26 cellular contexts compared by ENCODE assay signal in the genomic region with DNA sequence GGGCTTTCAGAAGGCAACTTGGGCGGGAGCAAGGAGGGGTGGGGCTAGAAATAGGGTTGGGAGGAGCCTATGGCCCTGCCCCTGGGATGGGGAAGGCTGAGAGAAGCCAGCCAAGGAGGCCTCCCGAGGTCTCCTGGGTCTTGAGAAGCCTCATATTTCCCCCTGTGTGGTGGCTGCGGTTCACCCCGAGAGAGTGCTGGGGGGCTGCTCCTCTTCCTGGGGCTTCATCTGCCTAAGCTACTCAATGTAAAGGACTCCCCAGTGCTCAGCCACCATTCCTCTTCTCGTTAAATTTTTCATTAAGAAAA.
DNase-seq lines count a peak whose midpoint lies in the region; ATAC-seq, FAIRE-seq and TF ChIP-seq lines count a peak whose summit lies in the region.
"Had no signal": no experiment of that assay in that cellular context is flagged by ENCODE, and none has a peak within 500 bp of the region (broad histone marks: within the 10 kb centered on the region; RNA-seq: fewer than 3 reads in every experiment).

No MANE protein-coding gene starts in this region.

- H2AK5ac ChIP-seq in mesendoderm (ENCODE audit: low read length), result no peak overlapping the region

- no peak overlapping the region for H3K18ac ChIP-seq in mesendoderm (ENCODE audit: low read length)

- no peak overlapping the region for H2AFZ ChIP-seq in GM12878 (ENCODE audit: control insufficient read depth, low read depth, low read length)
- H2AFZ ChIP-seq: hepatocyte had no signal

- H3K4me2 ChIP-seq in DOHH2 (ENCODE audit: low read length) (peak overlapping the region; percentile 50), GM12878 (ENCODE audit: control insufficient read depth, insufficient read depth) (no peak overlapping the region), mesendoderm (ENCODE audit: low read length) (no peak overlapping the region)
- H3K4me2 ChIP-seq: hepatocyte had no signal

- H2BK15ac ChIP-seq in mesendoderm (replicated peaks; ENCODE audit: low read depth), result no peak overlapping the region

- 0 out of 2 replicates have a peak, but pooled peaks cover 2% of the 10 kb centered on the region for H3K9me3 ChIP-seq in DOHH2 (ENCODE audit: control insufficient read depth, insufficient read depth, low read length)
- no peaks in the 10 kb centered on the region for H3K9me3 ChIP-seq in HEK293 (ENCODE audit: control insufficient read depth, insufficient read depth, low read depth, low read length)
- H3K9me3 ChIP-seq in GM12878 (replicated peaks; ENCODE audit: control insufficient read depth, insufficient read depth, low read length), result no peaks in the 10 kb centered on the region
- no peaks in the 10 kb centered on the region for H3K9me3 ChIP-seq in thyroid gland
- H3K9me3 ChIP-seq: ascending aorta, gastroesophageal sphincter, prostate gland, suprapubic skin had no signal

- TF ChIP-seq CTCF in DOHH2 (IDR thresholded peaks at IDR 0.05; ENCODE audit: low read depth, low read length, poor library complexity, severe bottlenecking) (no peak), HEK293 (tag by site-specific recombination; IDR thresholded peaks at IDR 0.05) (no peak), GM12878 (IDR thresholded peaks at IDR 0.05 in 2 of 3, conservative IDR thresholded peaks at IDR 0.05 in 1 of 3; ENCODE audit: control insufficient read depth in 2 of 3, extremely low read depth in 1 of 3, insufficient read depth in 1 of 3, low read depth in 3 of 3, low read length in 3 of 3) (no peak), thyroid gland (IDR thresholded peaks at IDR 0.05) (no peak)

- H3K9ac ChIP-seq in GM12878 (ENCODE audit: control insufficient read depth, insufficient read depth, low read length), result no peak overlapping the region
- H3K9ac ChIP-seq in mesendoderm (ENCODE audit: low read length), result no peak overlapping the region

- WGBS in GM12878 (ENCODE audit: insufficient coverage, insufficient replicate concordance, low lambda C conversion rate, missing lambda C conversion rate), result 17% methylated on average over 5 of the region's 5 CpGs
- WGBS in mesendoderm (ENCODE audit: extremely low coverage, insufficient coverage, low lambda C conversion rate), result no CpG with 5 or more reads among the region's 5 CpGs
- 69 to 72% methylated on average over 5 of the region's 5 CpGs for WGBS in thyroid gland, 2 donors

- H3K36me3 ChIP-seq in DOHH2 (ENCODE audit: control insufficient read depth, low read length), result no peaks in the 10 kb centered on the region
- no peaks in the 10 kb centered on the region for H3K36me3 ChIP-seq in HEK293 (ENCODE audit: control insufficient read depth in 2 of 2, insufficient read depth in 1 of 2, low read length in 2 of 2)
- no peaks in the 10 kb centered on the region for H3K36me3 ChIP-seq in GM12878 (ENCODE audit: control insufficient read depth in 2 of 2, insufficient read depth in 2 of 2, low read length in 1 of 2)
- H3K36me3 ChIP-seq in mesendoderm (ENCODE audit: control insufficient read depth, insufficient read depth, low read length), result no peaks in the 10 kb centered on the region
- H3K36me3 ChIP-seq in thyroid gland, result no peaks in the 10 kb centered on the region
- H3K36me3 ChIP-seq: ascending aorta, cardiac muscle cell, gastroesophageal sphincter, prostate gland, suprapubic skin, WERI-Rb-1 had no signal

- ATAC-seq in GM12878, result peak; percentile 40; the same call in 1 of the 3 replicates
- ATAC-seq: gastroesophageal sphincter, PC-3 had no signal

- no peaks in the 10 kb centered on the region for H3K79me2 ChIP-seq in DOHH2 (ENCODE audit: control insufficient read depth, low read length)
- H3K79me2 ChIP-seq in GM12878 (ENCODE audit: control insufficient read depth, insufficient read depth, low read length), result no peaks in the 10 kb centered on the region
- H3K79me2 ChIP-seq in mesendoderm (ENCODE audit: control insufficient read depth, insufficient read depth, low read length), result no peaks in the 10 kb centered on the region
- H3K79me2 ChIP-seq: hepatocyte had no signal

- H4K20me1 ChIP-seq in DOHH2 (ENCODE audit: control insufficient read depth, insufficient read depth, low read depth, low read length) (no peaks in the 10 kb centered on the region), GM12878 (ENCODE audit: control insufficient read depth, insufficient read depth) (no peaks in the 10 kb centered on the region)

- BruUV-seq in GM12878 (replicated peaks; lab: Mats Ljungman, UMichigan), result no TSS peak

- DNase-seq in GM12878 (ENCODE audit: low read depth, low spot score) (no peak), mesendoderm (peak; percentile 32), SW 1271 (lab: John Stamatoyannopoulos, UW) (no peak), thyroid gland (no peak)
- no peak for DNase-seq in effector CD8-positive, alpha-beta T cell (lab: John Stamatoyannopoulos, UW)
- DNase-seq: activated CD4-positive, alpha-beta T cell treated with anti-CD3 and anti-CD28 coated beads, Interleukin-2, amount 10 ng/mL, durations not matched to agents 7 days and 5 days; dermis blood vessel endothelial cell; DMS79 treated with DMSO at 0.1 percent for 48 hours; KBM-7; MM.1S; NCI-H1436 treated with DMSO at 0.1 percent for 48 hours; PC-3; SHP77 treated with DMSO at 0.1 percent for 48 hours; stimulated activated CD4-positive, alpha-beta T cell treated with anti-CD3 and anti-CD28 coated beads, Interleukin-15, amount 100 ng/mL, for 24 hours; stimulated activated naive CD4-positive, alpha-beta T cell; T-helper 9 cell; WERI-Rb-1 had no signal

- peaks cover 94% of the 10 kb centered on the region for H3K4me1 ChIP-seq in DOHH2 (ENCODE audit: control insufficient read depth, low read length)
- H3K4me1 ChIP-seq in HEK293 (ENCODE audit: control insufficient read depth, insufficient read depth, low read length), result peaks cover 13% of the 10 kb centered on the region
- H3K4me1 ChIP-seq in GM12878 (ENCODE audit: control insufficient read depth, insufficient read depth, low read length), result peaks cover 3% of the 10 kb centered on the region; the same call in 1 of the 2 replicates
- no peaks in the 10 kb centered on the region for H3K4me1 ChIP-seq in mesendoderm (ENCODE audit: control insufficient read depth, low read depth, low read length)
- H3K4me1 ChIP-seq in thyroid gland, result peaks cover 0 to 20% of the 10 kb centered on the region in 2 donors
- H3K4me1 ChIP-seq: prostate gland had no signal

- H3K27ac ChIP-seq in DOHH2 (ENCODE audit: low read depth, low read length) (no peak overlapping the region), HEK293 (ENCODE audit: extremely low read depth, low read depth, low read length) (no peak overlapping the region; the same call in 1 of the 2 replicates), GM12878 (ENCODE audit: control insufficient read depth, insufficient read depth) (no peak overlapping the region), mesendoderm (ENCODE audit: low read depth, low read length) (no peak overlapping the region), thyroid gland (no peak overlapping the region)
- H3K27ac ChIP-seq: ascending aorta, cardiac muscle cell, gastroesophageal sphincter, hepatocyte, prostate gland, suprapubic skin, WERI-Rb-1 had no signal

- in situ Hi-C loops in GM12878 (cut with MboI), result no loop called here

- CTCF ChIA-PET in HEK293 (lab: Yijun Ruan, JAX) (interaction anchor here (1.7 to 1.9 kb wide), 2 partner anchors 25 to 27 kb away, joined by 4 to 5 read pairs; no protein-coding TSS in a partner anchor), GM12878 (lab: Yijun Ruan, JAX) (interaction anchor here (2.4 kb wide), 1 partner anchor 25 kb away, joined by 5 read pairs; no protein-coding TSS in a partner anchor)

- no peaks in the 10 kb centered on the region for H3K9me2 ChIP-seq in DOHH2 (replicated peaks; ENCODE audit: control insufficient read depth, low read length)

- no peak overlapping the region for H3K56ac ChIP-seq in mesendoderm (ENCODE audit: low read length)

- peaks cover 14% of the 10 kb centered on the region for H3F3A ChIP-seq in DOHH2 (ENCODE audit: control insufficient read depth, insufficient read depth)

- H4K8ac ChIP-seq in mesendoderm (ENCODE audit: low read depth, low read length), result no peak overlapping the region

- SMC1A ChIA-PET in GM12878 (lab: Charles Lee; ENCODE audit: uncharacterized antibody, unreplicated experiment), result no interaction called here

- H2BK5ac ChIP-seq in mesendoderm (ENCODE audit: low read length), result no peak overlapping the region

- no peak overlapping the region for H4K5ac ChIP-seq in mesendoderm (ENCODE audit: low read length)

- no peak for FAIRE-seq in GM12878 (lab: Jason Lieb, UNC)
- FAIRE-seq: H54 had no signal

- H3K79me1 ChIP-seq in mesendoderm (ENCODE audit: low read length), result no peaks in the 10 kb centered on the region

- intact Hi-C loops in GM12878 (cut with micrococcal nuclease; ENCODE audit: unreplicated experiment) (no loop called here), thyroid gland (cut with DNase I) (no loop called here)

- RAD21 ChIA-PET in GM12878 (lab: Charles Lee; ENCODE audit: unreplicated experiment), result no interaction called here

- H3K27me3 ChIP-seq in DOHH2 (ENCODE audit: control insufficient read depth, low read length) (no peaks in the 10 kb centered on the region), GM12878 (replicated peaks in 1 of 2; ENCODE audit: control insufficient read depth in 2 of 2, insufficient read depth in 2 of 2, low read length in 1 of 2) (no peaks in the 10 kb centered on the region; a peak in 3 of 4 replicates), mesendoderm (ENCODE audit: insufficient read depth, low read length, poor library complexity) (no peaks in the 10 kb centered on the region), thyroid gland (no peaks in the 10 kb centered on the region)
- H3K27me3 ChIP-seq: ascending aorta, cardiac muscle cell, gastroesophageal sphincter, hepatocyte, suprapubic skin had no signal

- TF ChIP-seq POLR2A in GM12878 (IDR thresholded peaks at IDR 0.05; ENCODE audit: low read depth, low read length), result no peak
- TF ChIP-seq POLR2A in thyroid gland (IDR thresholded peaks at IDR 0.05), result no peak

- peak overlapping the region; percentile 16; the same call in 1 of the 2 replicates for H3K4me3 ChIP-seq in DOHH2 (ENCODE audit: low read length)
- H3K4me3 ChIP-seq in HEK293 (ENCODE audit: low read depth, low read length), result no peak overlapping the region
- no peak overlapping the region for H3K4me3 ChIP-seq in GM12878
- no peak overlapping the region for H3K4me3 ChIP-seq in mesendoderm (ENCODE audit: low read length)
- H3K4me3 ChIP-seq in thyroid gland (replicated peaks in 1 of 3), result no peak overlapping the region
- H3K4me3 ChIP-seq: ascending aorta, cardiac muscle cell, gastroesophageal sphincter, hepatocyte, prostate gland, suprapubic skin had no signal

- H2BK120ac ChIP-seq in mesendoderm (ENCODE audit: low read depth, low read length), result no peak overlapping the region

- H3K4ac ChIP-seq in mesendoderm (ENCODE audit: low read depth, low read length), result no peak overlapping the region

- no peak for TF ChIP-seq EP300 in GM12878 (IDR thresholded peaks at IDR 0.05; ENCODE audit: borderline replicate concordance in 1 of 2, control insufficient read depth in 1 of 2, low read depth in 2 of 2, low read length in 2 of 2)

- POLR2A ChIA-PET in HEK293 (lab: Yijun Ruan, JAX), result no interaction called here
- POLR2A ChIA-PET in GM12878 (lab: Charles Lee), result no interaction called here

- no peak overlapping the region for H3K23ac ChIP-seq in mesendoderm (ENCODE audit: low read length)

- no peak for TF ChIP-seq RAD21 in GM12878 (IDR thresholded peaks at IDR 0.05; ENCODE audit: insufficient read depth, low read depth, low read length)
